In the genomic region with DNA sequence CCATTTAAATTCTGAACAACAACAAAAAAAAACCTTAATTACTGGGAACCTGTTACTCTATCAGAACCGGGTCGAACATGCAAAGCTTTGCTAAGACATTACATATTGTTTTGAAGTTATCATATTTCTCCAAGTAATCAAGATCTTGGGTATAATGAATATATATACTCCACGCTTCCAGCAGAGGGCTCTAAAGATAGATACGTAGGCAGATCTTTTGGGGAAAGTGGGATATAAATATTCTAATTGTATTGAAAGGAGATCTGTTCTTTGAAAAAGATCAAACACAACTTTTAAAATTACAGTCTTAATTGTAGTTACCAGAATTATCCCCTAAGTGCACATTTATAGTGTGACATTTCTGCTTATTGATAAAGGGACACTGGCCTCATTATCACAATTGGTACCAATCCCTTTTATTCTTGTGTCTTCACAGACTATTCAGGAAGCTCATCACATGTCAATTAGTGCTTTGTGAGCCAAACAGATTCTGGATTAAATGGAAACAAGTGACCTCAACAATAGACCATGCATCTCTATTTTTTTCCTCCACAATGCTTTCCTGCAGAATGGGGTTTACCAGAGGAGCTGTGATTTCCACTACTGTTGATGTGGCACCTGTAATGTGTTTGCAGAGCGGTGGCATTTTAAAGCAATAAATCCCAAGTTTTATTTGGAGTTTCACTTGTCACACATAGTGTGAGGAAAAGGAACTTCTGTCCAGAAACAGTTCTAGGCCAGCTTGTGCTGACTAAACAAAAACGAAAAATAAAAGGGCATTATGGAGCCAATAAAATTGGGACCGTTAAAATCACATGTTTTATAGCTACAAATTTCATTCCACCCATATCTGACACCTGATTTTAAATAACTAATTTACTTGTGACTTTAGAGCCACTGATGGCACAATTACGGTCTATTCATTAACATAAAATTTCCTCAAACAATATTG, we compare ENCODE assay signal across 8 cellular contexts.
A peak's percentile ranks its signal among the peaks of the same experiment; 100 is the strongest.
DNase-seq lines count a peak whose midpoint lies in the region; ATAC-seq, FAIRE-seq and TF ChIP-seq lines count a peak whose summit lies in the region.

No MANE protein-coding gene starts in this region.

- no peaks in the 10 kb centered on the region for H3K79me2 ChIP-seq in K562 (ENCODE audit: control insufficient read depth, insufficient read depth, low read length)

- no peak overlapping the region for H3K27ac ChIP-seq in K562 (ENCODE audit: extremely low read depth, low read depth, low read length)
- no peak overlapping the region for H3K27ac ChIP-seq in lower lobe of right lung

- no peak overlapping the region for H3K4me3 ChIP-seq in K562
- H3K4me3 ChIP-seq in lower lobe of right lung: no peak overlapping the region

- H3K27me3 ChIP-seq in K562 (ENCODE audit: control insufficient read depth in 2 of 2, insufficient read depth in 2 of 2, low read length in 2 of 2) (no peaks in the 10 kb centered on the region), lower lobe of right lung (ENCODE audit: low read depth) (no peaks in the 10 kb centered on the region)

- H3K4me1 ChIP-seq in K562 (replicated peaks in 1 of 2; ENCODE audit: control insufficient read depth in 2 of 2, insufficient read depth in 2 of 2, low read length in 2 of 2) (no peaks in the 10 kb centered on the region), lower lobe of right lung (no peaks in the 10 kb centered on the region)

- H3K4me1 Mint-ChIP-seq in activated CD8-positive, alpha-beta memory T cell treated with anti-CD3 and anti-CD28 coated beads, Interleukin-2, amount 10 ng/mL, durations not matched to agents 7 days and 5 days: no peaks in the 10 kb centered on the region

- in situ Hi-C loops in K562 (cut with MboI): no loop called here

- no peak overlapping the region for H3K27ac Mint-ChIP-seq in activated CD8-positive, alpha-beta memory T cell treated with anti-CD3 and anti-CD28 coated beads, Interleukin-2, amount 10 ng/mL, durations not matched to agents 7 days and 5 days

- no peak for TF ChIP-seq EP300 in K562 (IDR thresholded peaks at IDR 0.05; ENCODE audit: low read length)

- POLR2A ChIA-PET in K562 (lab: Yijun Ruan, JAX): no interaction called here

- no peaks in the 10 kb centered on the region for H3K36me3 Mint-ChIP-seq in activated CD8-positive, alpha-beta memory T cell treated with anti-CD3 and anti-CD28 coated beads, Interleukin-2, amount 10 ng/mL, durations not matched to agents 7 days and 5 days

- no peaks in the 10 kb centered on the region for H4K20me1 ChIP-seq in K562 (replicated peaks; ENCODE audit: control insufficient read depth, insufficient read depth, low read length)

- H3K36me3 ChIP-seq in K562 (ENCODE audit: control insufficient read depth, insufficient read depth, low read length) (no peaks in the 10 kb centered on the region), lower lobe of right lung (peaks cover 4% of the 10 kb centered on the region)

- H3K4me2 ChIP-seq in K562 (ENCODE audit: insufficient read depth, low read length): no peak overlapping the region

- intact Hi-C loops in K562 (cut with micrococcal nuclease): loop anchor here (1.0 to 10.0 kb wide), 4 partner anchors 42 to 402 kb away; no protein-coding TSS in a partner anchor
- intact Hi-C loops in lower lobe of right lung (cut with DNase I): no loop called here

- TF ChIP-seq CTCF in GM12874 (IDR thresholded peaks at IDR 0.05; ENCODE audit: insufficient read depth, low read depth, low read length): peak; percentile 19; the same call in 1 of the 2 replicates
- peak; percentile 38 to 67 (median 45); a peak in 4 of 6 replicates for TF ChIP-seq CTCF in K562 (IDR thresholded peaks at IDR 0.05 in 2 of 3, conservative IDR thresholded peaks at IDR 0.05 in 1 of 3; ENCODE audit: insufficient read depth in 2 of 3, low read depth in 1 of 3, low read length in 3 of 3)
- peak; percentile 47 for TF ChIP-seq CTCF in lower lobe of right lung (IDR thresholded peaks at IDR 0.05)

- DNase-seq in NCI-H1105 treated with DMSO at 0.1 percent for 48 hours (lab: John Stamatoyannopoulos, UW): peak; percentile 41
- DNase-seq in K562 (ENCODE audit: extremely low read depth in 1 of 4, low spot score in 3 of 4): peak; percentile 34 to 37 (median 36)
- DNase-seq in lower lobe of right lung: no peak
- no peak for DNase-seq in ecto neural progenitor cell (ENCODE audit: low spot score)
- no peak for DNase-seq in activated CD8-positive, alpha-beta memory T cell treated with anti-CD3 and anti-CD28 coated beads, Interleukin-2, amount 10 ng/mL, durations not matched to agents 7 days and 5 days
- DNase-seq in islet precursor cell: no peak

- peak; percentile 65; the same call in 1 of the 3 replicates for ATAC-seq in K562
- no peak for ATAC-seq in lower lobe of right lung
- no peak for ATAC-seq in HG03159 (IDR thresholded peaks at IDR 0.05; ENCODE audit: unreplicated experiment)
- no peak for ATAC-seq in activated CD8-positive, alpha-beta memory T cell treated with anti-CD3 and anti-CD28 coated beads, Interleukin-2, amount 10 ng/mL, durations not matched to agents 7 days and 5 days

- no peak overlapping the region for H3K9ac ChIP-seq in K562 (ENCODE audit: insufficient read depth in 1 of 2, low read depth in 2 of 2, low read length in 2 of 2)

- BruUV-seq in K562 (replicated peaks; lab: Mats Ljungman, UMichigan): no TSS peak

- peak; percentile 79 to 83 for TF ChIP-seq RAD21 in K562 (CRISPR knock-in tag; conservative IDR thresholded peaks at IDR 0.05 in 1 of 2, IDR thresholded peaks at IDR 0.05 in 1 of 2)

- FAIRE-seq in K562 (lab: Jason Lieb, UNC): no peak

- no peaks in the 10 kb centered on the region for H3K9me1 ChIP-seq in K562 (ENCODE audit: control insufficient read depth, insufficient read depth, low read length)

- H3K27me3 Mint-ChIP-seq in activated CD8-positive, alpha-beta memory T cell treated with anti-CD3 and anti-CD28 coated beads, Interleukin-2, amount 10 ng/mL, durations not matched to agents 7 days and 5 days: no peaks in the 10 kb centered on the region

- TF ChIP-seq POLR2A in K562 (conservative IDR thresholded peaks at IDR 0.05): no peak

- CTCF ChIA-PET in K562 (lab: Yijun Ruan, JAX; ENCODE audit: low intra/inter-chr PET ratio): interaction anchor here (0.6 to 1.2 kb wide), 4 partner anchors 211 to 445 kb away, joined by 3 to 5 read pairs (median 4); no protein-coding TSS in a partner anchor
- CTCF ChIA-PET in activated CD8-positive, alpha-beta memory T cell treated with anti-CD3 and anti-CD28 coated beads, Interleukin-2, amount 10 ng/mL, durations not matched to agents 7 days and 5 days (lab: Charles Lee): no interaction called here

- no peaks in the 10 kb centered on the region for H3K9me3 ChIP-seq in K562 (replicated peaks; ENCODE audit: control insufficient read depth, insufficient read depth, low read depth, low read length)
- no peaks in the 10 kb centered on the region for H3K9me3 ChIP-seq in lower lobe of right lung

- 3% methylated on average over 8 of the region's 8 CpGs for WGBS in K562 (ENCODE audit: insufficient coverage, low coverage, missing lambda C conversion rate)

- no peak overlapping the region for H2AFZ ChIP-seq in K562 (ENCODE audit: low read depth, low read length)

- no peak overlapping the region for H3K4me3 Mint-ChIP-seq in activated CD8-positive, alpha-beta memory T cell treated with anti-CD3 and anti-CD28 coated beads, Interleukin-2, amount 10 ng/mL, durations not matched to agents 7 days and 5 days

- H3K9me3 Mint-ChIP-seq in activated CD8-positive, alpha-beta memory T cell treated with anti-CD3 and anti-CD28 coated beads, Interleukin-2, amount 10 ng/mL, durations not matched to agents 7 days and 5 days (ENCODE audit: low read depth): no peaks in the 10 kb centered on the region

TF ChIP-seq in K562, 482 proteins besides CTCF, POLR2A, EP300 and RAD21 (continues in another document):
- TF ChIP-seq HNRNPLL (IDR thresholded peaks at IDR 0.05; ENCODE audit: low read depth, low read length, poor library complexity, severe bottlenecking): no peak
- TF ChIP-seq ZNF699 (CRISPR knock-in tag; IDR thresholded peaks at IDR 0.05; ENCODE audit: insufficient replicate concordance): no peak
- TF ChIP-seq MEF2D (tag; conservative IDR thresholded peaks at IDR 0.05; ENCODE audit: low read depth): no peak
- TF ChIP-seq, protein P1, sequence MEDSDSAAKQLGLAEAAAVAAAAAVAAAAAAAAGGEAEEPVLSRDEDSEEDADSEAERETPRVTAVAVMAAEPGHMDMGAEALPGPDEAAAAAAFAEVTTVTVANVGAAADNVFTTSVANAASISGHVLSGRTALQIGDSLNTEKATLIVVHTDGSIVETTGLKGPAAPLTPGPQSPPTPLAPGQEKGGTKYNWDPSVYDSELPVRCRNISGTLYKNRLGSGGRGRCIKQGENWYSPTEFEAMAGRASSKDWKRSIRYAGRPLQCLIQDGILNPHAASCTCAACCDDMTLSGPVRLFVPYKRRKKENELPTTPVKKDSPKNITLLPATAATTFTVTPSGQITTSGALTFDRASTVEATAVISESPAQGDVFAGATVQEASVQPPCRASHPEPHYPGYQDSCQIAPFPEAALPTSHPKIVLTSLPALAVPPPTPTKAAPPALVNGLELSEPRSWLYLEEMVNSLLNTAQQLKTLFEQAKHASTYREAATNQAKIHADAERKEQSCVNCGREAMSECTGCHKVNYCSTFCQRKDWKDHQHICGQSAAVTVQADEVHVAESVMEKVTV (CRISPR knock-in tag; IDR thresholded peaks at IDR 0.05): peak; percentile 60; the same call in 1 of the 2 replicates
- TF ChIP-seq SMC3 (conservative IDR thresholded peaks at IDR 0.05; ENCODE audit: insufficient read depth, low read depth, low read length): peak; percentile 53
- TF ChIP-seq ZNF766 (CRISPR knock-in tag; conservative IDR thresholded peaks at IDR 0.05): no peak
- TF ChIP-seq, protein P2, sequence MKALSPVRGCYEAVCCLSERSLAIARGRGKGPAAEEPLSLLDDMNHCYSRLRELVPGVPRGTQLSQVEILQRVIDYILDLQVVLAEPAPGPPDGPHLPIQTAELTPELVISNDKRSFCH (CRISPR knock-in tag; IDR thresholded peaks at IDR 0.05): no peak
- TF ChIP-seq, protein P2 (tag; IDR thresholded peaks at IDR 0.05): no peak
- TF ChIP-seq C11orf30 (IDR thresholded peaks at IDR 0.05; ENCODE audit: low read depth): peak; percentile 53; the same call in 1 of the 2 replicates
- TF ChIP-seq MAFF (IDR thresholded peaks at IDR 0.05; ENCODE audit: low read length): peak; percentile 66
- no peak for TF ChIP-seq ARID1B (IDR thresholded peaks at IDR 0.05)
- TF ChIP-seq ZNF347 (CRISPR knock-in tag; IDR thresholded peaks at IDR 0.05; ENCODE audit: low read depth): no peak
- TF ChIP-seq ZNF316 (IDR thresholded peaks at IDR 0.05): peak; percentile 81
- TF ChIP-seq BCOR (IDR thresholded peaks at IDR 0.05): no peak
- peak; percentile 58 for TF ChIP-seq MAFK (IDR thresholded peaks at IDR 0.05; ENCODE audit: low read length)

Comparison
In these comparisons a context has a peak if more than half of its experiments do, and no peak if none do; other contexts are left out.
1. DNase-seq: peak in NCI-H1105 treated with DMSO at 0.1 percent for 48 hours (single experiment) and K562 (4 of 4); none in lower lobe of right lung (single experiment), ecto neural progenitor cell (single experiment), activated CD8-positive, alpha-beta memory T cell treated with anti-CD3 and anti-CD28 coated beads, Interleukin-2, amount 10 ng/mL, durations not matched to agents 7 days and 5 days (single experiment) and islet precursor cell (single experiment).
2. Peak in every context shown above with its lines, with median percentiles within 50 percentile points of each other: CTCF ChIP-seq.